Comparison of ENCODE assay signal across 8 cellular contexts in the genomic region with DNA sequence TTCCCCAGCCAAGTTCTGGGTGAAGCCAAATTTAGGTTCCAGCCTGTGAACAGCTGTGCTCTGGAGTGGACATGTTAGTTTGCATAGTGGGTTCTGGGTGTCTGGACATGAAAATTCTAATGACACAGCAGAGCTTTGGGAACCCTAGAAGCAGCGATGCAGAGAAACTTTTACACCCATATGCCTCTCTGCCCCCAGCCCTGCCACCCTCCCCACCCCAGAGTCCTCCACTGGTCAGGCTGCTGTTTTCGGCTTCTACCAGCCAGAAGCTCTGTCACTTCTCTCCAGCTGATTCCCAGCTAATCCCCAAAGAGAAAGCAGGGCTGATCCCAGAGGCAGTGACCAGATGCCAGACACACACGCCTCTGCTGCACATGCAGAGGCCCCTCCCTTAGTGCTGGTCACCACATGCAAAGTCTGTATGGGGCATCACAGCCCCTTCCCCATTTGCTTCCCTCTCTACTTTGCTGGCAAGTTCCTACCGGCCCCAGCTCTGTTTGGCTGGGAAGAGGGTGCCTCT. TPM values are rescaled to one million over a fixed set of nuclear protein-coding genes. Genes with fewer than 3 reads are reported as not detected.
A peak's percentile ranks its signal among the peaks of the same experiment; 100 is the strongest.
DNase-seq lines count a peak whose midpoint lies in the region; ATAC-seq and TF ChIP-seq lines count a peak whose summit lies in the region.

No MANE protein-coding gene starts in this region.

- no peaks in the 10 kb centered on the region for H3K4me1 ChIP-seq in urinary bladder (ENCODE audit: insufficient read depth)

- ATAC-seq in GM18858 (IDR thresholded peaks at IDR 0.05; ENCODE audit: unreplicated experiment) (peak; percentile 18), HG02759 (IDR thresholded peaks at IDR 0.05; ENCODE audit: unreplicated experiment) (peak; percentile 53)

- peak; percentile 63 for DNase-seq in hepatic stellate cell (ENCODE audit: low spot score)
- no peak for DNase-seq in NK-92 treated with Interleukin-12 subunit alpha and Interleukin-12 subunit beta, amount 100 ng/mL, for 24 hours (lab: John Stamatoyannopoulos, UW)
- no peak for DNase-seq in superior temporal gyrus (ENCODE audit: extremely low spot score)
- DNase-seq in ureter (ENCODE audit: low spot score), result no peak

- H3K4me3 ChIP-seq in urinary bladder (ENCODE audit: low read depth, low read length), result no peak overlapping the region

- TF ChIP-seq POLR2A in Raji (IDR thresholded peaks at IDR 0.05; ENCODE audit: insufficient read depth, low read depth, low read length), result 0 out of 2 replicates have a peak, but pooled peaks have one; percentile 19

- no peaks in the 10 kb centered on the region for H3K36me3 ChIP-seq in urinary bladder (ENCODE audit: insufficient read depth)

- peak overlapping the region; percentile 69 for H3K27ac ChIP-seq in urinary bladder (ENCODE audit: low read depth)

- 20% methylated on average over 4 of the region's 4 CpGs for WGBS in urinary bladder

RNA-seq across cellular contexts. Expression of gene C10orf105, which starts 8.7 kb away (rescaled TPM):
- total RNA-seq in urinary bladder (0.26 TPM), ureter (0.34 TPM)
- 0.11 TPM for polyA plus RNA-seq in urinary bladder

RNA-seq across cellular contexts. Expression of gene VSIR, which starts 45.0 kb away (rescaled TPM):
- total RNA-seq in urinary bladder, result 24.9 TPM
- polyA plus RNA-seq in urinary bladder, result 59.6 TPM
- total RNA-seq in ureter, result 65.6 TPM
